ENCODE assay signal across 30 cellular contexts in genomic region chr5:142896325-142897007, GRCh38.
DNase-seq lines count a peak whose midpoint lies in the region; ATAC-seq, FAIRE-seq and TF ChIP-seq lines count a peak whose summit lies in the region.
"Had no signal": no experiment of that assay in that cellular context is flagged by ENCODE, and none has a peak within 500 bp of the region (broad histone marks: within the 10 kb centered on the region; RNA-seq: fewer than 3 reads in every experiment).

No MANE protein-coding gene starts in this region.

- dilution Hi-C loops in IMR-90 (cut with HindIII; ENCODE audit: low sequenced_read_pairs, unreplicated experiment), result loop anchor here (25.0 kb wide), 1 partner anchor 184 kb away; no protein-coding TSS in a partner anchor

- no peak overlapping the region for H3K23ac ChIP-seq in IMR-90 (ENCODE audit: low read depth, low read length)
- no peak overlapping the region for H3K23ac ChIP-seq in H1 (ENCODE audit: insufficient read length)

- H3K4me3 Mint-ChIP-seq in natural killer cell treated with Interleukin-12 subunit alpha and Interleukin-12 subunit beta and Interleukin-15 and Interleukin-18, amount 100 ng/mL, for 72 hours, result no peak overlapping the region
- H3K4me3 Mint-ChIP-seq: activated naive CD8-positive, alpha-beta T cell treated with anti-CD3 and anti-CD28 coated beads for 36 hours; dendritic cell treated with granulocyte-macrophage colony-stimulating factor and Interleukin-4, amounts not matched to agents 40 ng/mL and 50 ng/mL, for 4 days; IgD-negative memory B cell; type B pancreatic cell had no signal

- H2BK20ac ChIP-seq in IMR-90 (ENCODE audit: low read depth, low read length) (no peak overlapping the region), H1 (ENCODE audit: low read length) (no peak overlapping the region)

- no peaks in the 10 kb centered on the region for H3K23me2 ChIP-seq in H1 (ENCODE audit: low read depth, low read length)

- TF ChIP-seq POLR2A in IMR-90 (IDR thresholded peaks at IDR 0.05; ENCODE audit: low read depth, low read length) (no peak), H1 (IDR thresholded peaks at IDR 0.05; ENCODE audit: control extremely low read depth in 1 of 2, low read depth in 2 of 2, low read length in 2 of 2) (no peak)

- no peak for ATAC-seq in IMR-90 (ENCODE audit: low read depth)
- ATAC-seq in natural killer cell treated with Interleukin-12 subunit alpha and Interleukin-12 subunit beta and Interleukin-15 and Interleukin-18, amount 100 ng/mL, for 72 hours, result no peak
- no peak for ATAC-seq in GM19463 (IDR thresholded peaks at IDR 0.05; ENCODE audit: unreplicated experiment)
- no peak for ATAC-seq in HG03378 (IDR thresholded peaks at IDR 0.05; ENCODE audit: unreplicated experiment)
- ATAC-seq: left cardiac atrium had no signal

- H3K36me3 ChIP-seq in IMR-90 (ENCODE audit: control insufficient read depth, insufficient read depth, low read length) (no peaks in the 10 kb centered on the region), H1 (ENCODE audit: control insufficient read depth in 2 of 4, insufficient read depth in 4 of 4, low read length in 3 of 4) (peaks cover 0 to 3% (median 1%) of the 10 kb centered on the region in 4 experiments; a peak in 2 of 8 replicates)
- H3K36me3 ChIP-seq: BE2C, pancreas had no signal

- DNase-seq in DMS53 treated with DMSO at 0.1 percent for 48 hours (lab: John Stamatoyannopoulos, UW; ENCODE audit: unreplicated experiment), result peak; percentile 7
- DNase-seq in IMR-90, result no peak
- DNase-seq in H1 (ENCODE audit: low read depth in 1 of 2, low spot score in 2 of 2), result no peak
- DNase-seq in iPS-NIHi7 (ENCODE audit: extremely low spot score), result peak; percentile 50
- no peak for DNase-seq in natural killer cell treated with Interleukin-12 subunit alpha and Interleukin-12 subunit beta and Interleukin-15 and Interleukin-18, amount 100 ng/mL, for 72 hours (ENCODE audit: low spot score)
- no peak for DNase-seq in globus pallidus (ENCODE audit: low spot score)
- DNase-seq: ACHN; activated effector memory CD4-positive, alpha-beta T cell treated with anti-CD3 and anti-CD28 coated beads, Interleukin-2, amount 50 U/mL, for 16 hours; activated naive CD8-positive, alpha-beta T cell treated with anti-CD3 and anti-CD28 coated beads for 36 hours; activated T-cell treated with anti-CD3 and anti-CD28 coated beads for 4 hours; BE2C; caudate nucleus; DMS79 treated with DMSO at 0.1 percent for 48 hours; left cardiac atrium; NCI-H1092; NCI-H1694 treated with DMSO at 0.1 percent for 48 hours; NCI-H2171; NCI-H524 treated with DMSO at 0.1 percent for 48 hours; pancreas; spleen; T-helper 1 cell had no signal

- H3K14ac ChIP-seq in IMR-90 (replicated peaks; ENCODE audit: low read depth, low read length) (no peak overlapping the region; the same call in 1 of the 2 replicates), H1 (ENCODE audit: insufficient read length) (no peak overlapping the region)

- no CpG with 5 or more reads among the region's 2 CpGs for WGBS in IMR-90 (ENCODE audit: extremely low coverage in 2 of 2, insufficient read length in 1 of 2), 2 experiments
- WGBS in H1 (ENCODE audit: extremely low coverage in 1 of 2, insufficient coverage in 1 of 2, insufficient read length in 1 of 2, insufficient replicate concordance in 2 of 2, low coverage in 1 of 2, low lambda C conversion rate in 2 of 2, missing lambda C conversion rate in 1 of 2), 2 experiments, result 50% methylated on average over 2 of the region's 2 CpGs; no CpG with 5 or more reads in 1 of the 2 experiments

- no peaks in the 10 kb centered on the region for H3K9me3 Mint-ChIP-seq in natural killer cell treated with Interleukin-12 subunit alpha and Interleukin-12 subunit beta and Interleukin-15 and Interleukin-18, amount 100 ng/mL, for 72 hours
- H3K9me3 Mint-ChIP-seq: activated naive CD8-positive, alpha-beta T cell treated with anti-CD3 and anti-CD28 coated beads for 36 hours; dendritic cell treated with granulocyte-macrophage colony-stimulating factor and Interleukin-4, amounts not matched to agents 40 ng/mL and 50 ng/mL, for 4 days; IgD-negative memory B cell; type B pancreatic cell had no signal

- FAIRE-seq in H1 (lab: Jason Lieb, UNC), result peak; percentile 89
- FAIRE-seq: GM18507, pancreas, RCC 7860 had no signal

- H3K9me3 ChIP-seq in IMR-90 (ENCODE audit: control insufficient read depth, insufficient read depth, low read length) (no peaks in the 10 kb centered on the region), H1 (ENCODE audit: insufficient read depth in 2 of 2, low read depth in 1 of 2, low read length in 1 of 2) (no peaks in the 10 kb centered on the region)
- H3K9me3 ChIP-seq: ascending aorta, BE2C, pancreas, right atrium auricular region, spleen had no signal

- H3K4me1 ChIP-seq in IMR-90 (ENCODE audit: control insufficient read depth, insufficient read depth, low read length), result peaks cover 9% of the 10 kb centered on the region
- H3K4me1 ChIP-seq in H1 (replicated peaks in 1 of 4; ENCODE audit: control insufficient read depth in 3 of 4, insufficient read depth in 4 of 4, low read length in 3 of 4), result peaks cover 6 to 15% (median 14%) of the 10 kb centered on the region in 4 experiments
- H3K4me1 ChIP-seq: pancreas had no signal

- H4K91ac ChIP-seq in IMR-90 (ENCODE audit: insufficient read depth, low read depth, low read length) (no peak overlapping the region), H1 (replicated peaks; ENCODE audit: insufficient read length, low read length) (no peak overlapping the region)

- H4K8ac ChIP-seq in IMR-90 (ENCODE audit: low read depth in 2 of 2, low read length in 2 of 2) (no peak overlapping the region), H1 (ENCODE audit: extremely low read depth, insufficient read depth, low read length) (no peak overlapping the region)

- in situ Hi-C loops in IMR-90 (cut with MboI; ENCODE audit: low sequenced_read_pairs), result no loop called here

- TF ChIP-seq RAD21 in IMR-90 (IDR thresholded peaks at IDR 0.05; ENCODE audit: low read length), result no peak
- TF ChIP-seq RAD21 in H1 (IDR thresholded peaks at IDR 0.05 in 1 of 2, conservative IDR thresholded peaks at IDR 0.05 in 1 of 2; ENCODE audit: low read depth in 2 of 2, low read length in 2 of 2), result no peak

- no peak overlapping the region for H2AK9ac ChIP-seq in IMR-90 (replicated peaks; ENCODE audit: low read depth, low read length, poor library complexity)

- intact Hi-C loops in IMR-90 (cut with micrococcal nuclease), result no loop called here

- CTCF ChIA-PET in IMR-90 (lab: Yijun Ruan, JAX) (interaction anchor here (0.8 to 2.1 kb wide), 3 partner anchors 8 to 179 kb away, joined by 3 to 9 read pairs (median 3); no protein-coding TSS in a partner anchor), H1 (lab: Charles Lee; ENCODE audit: partially characterized antibody) (interaction anchor here (0.8 to 8.5 kb wide), 12 partner anchors 8 to 241 kb away, joined by 3 to 76 read pairs (median 6); no protein-coding TSS in a partner anchor)

- no peak overlapping the region for H3K4ac ChIP-seq in IMR-90 (ENCODE audit: low read depth, low read length)
- no peak overlapping the region for H3K4ac ChIP-seq in H1 (replicated peaks; ENCODE audit: insufficient read length, low read depth, low read length)

- H3K4me1 Mint-ChIP-seq in natural killer cell treated with Interleukin-12 subunit alpha and Interleukin-12 subunit beta and Interleukin-15 and Interleukin-18, amount 100 ng/mL, for 72 hours (ENCODE audit: low read depth in 2 of 2), result peaks cover 11 to 24% of the 10 kb centered on the region in 2 donors
- H3K4me1 Mint-ChIP-seq: IgD-negative memory B cell had no signal

- peaks cover 5% of the 10 kb centered on the region for H3K9me1 ChIP-seq in IMR-90 (ENCODE audit: insufficient read depth, low read length)

- no peaks in the 10 kb centered on the region for H4K20me1 ChIP-seq in IMR-90 (ENCODE audit: insufficient read depth, low read length)
- H4K20me1 ChIP-seq in H1 (replicated peaks in 1 of 2; ENCODE audit: control insufficient read depth in 1 of 2, insufficient read depth in 2 of 2, low read length in 2 of 2), result no peaks in the 10 kb centered on the region

- H2BK120ac ChIP-seq in IMR-90 (ENCODE audit: low read depth, low read length) (no peak overlapping the region), H1 (replicated peaks; ENCODE audit: low read depth, low read length) (peak overlapping the region; percentile 97)

- H3K18ac ChIP-seq in IMR-90 (ENCODE audit: low read depth, low read length) (no peak overlapping the region), H1 (ENCODE audit: extremely low read depth, low read length) (no peak overlapping the region)

- no peak overlapping the region for H3K27ac ChIP-seq in IMR-90 (ENCODE audit: insufficient read depth, low read length)
- H3K27ac ChIP-seq in H1 (ENCODE audit: low read depth, low read length), result peak overlapping the region; percentile 73
- H3K27ac ChIP-seq: ascending aorta, pancreas, right atrium auricular region, spleen had no signal

- no peak overlapping the region for H2AK5ac ChIP-seq in IMR-90 (ENCODE audit: low read depth, low read length)
- peak overlapping the region; percentile 96; the same call in 1 of the 2 replicates for H2AK5ac ChIP-seq in H1 (ENCODE audit: low read depth, low read length)

- no peak overlapping the region for H3K27ac Mint-ChIP-seq in natural killer cell treated with Interleukin-12 subunit alpha and Interleukin-12 subunit beta and Interleukin-15 and Interleukin-18, amount 100 ng/mL, for 72 hours
- H3K27ac Mint-ChIP-seq: activated naive CD8-positive, alpha-beta T cell treated with anti-CD3 and anti-CD28 coated beads for 36 hours; dendritic cell treated with granulocyte-macrophage colony-stimulating factor and Interleukin-4, amounts not matched to agents 40 ng/mL and 50 ng/mL, for 4 days; IgD-negative memory B cell; type B pancreatic cell had no signal

- no peak overlapping the region for H3K9ac ChIP-seq in IMR-90 (ENCODE audit: low read depth, low read length)
- peak overlapping the region in 1 of 4 experiments; percentile 34; a peak in 1 of 7 replicates for H3K9ac ChIP-seq in H1 (replicated peaks in 1 of 4; ENCODE audit: extremely low read depth in 1 of 4, low read depth in 3 of 4, low read length in 3 of 4)

- no peaks in the 10 kb centered on the region; a peak in 1 of 4 replicates for H3K79me1 ChIP-seq in IMR-90 (ENCODE audit: low read depth in 1 of 2, low read length in 2 of 2)
- no peaks in the 10 kb centered on the region; the same call in 1 of the 2 replicates for H3K79me1 ChIP-seq in H1 (ENCODE audit: low read depth, low read length)

- peak overlapping the region; percentile 92; the same call in 1 of the 2 replicates for H2BK12ac ChIP-seq in H1 (ENCODE audit: low read depth, low read length)

- H2BK15ac ChIP-seq in IMR-90 (ENCODE audit: low read depth, low read length) (0 out of 3 replicates have a peak overlapping the region, but pooled peaks have one; percentile 76), H1 (ENCODE audit: low read length) (no peak overlapping the region)

- TF ChIP-seq CTCF in IMR-90 (conservative IDR thresholded peaks at IDR 0.05; ENCODE audit: low read depth, low read length) (no peak), H1 (IDR thresholded peaks at IDR 0.05; ENCODE audit: control extremely low read depth in 1 of 3, insufficient read depth in 1 of 3, low read depth in 1 of 3, low read length in 3 of 3) (no peak)

- H3K56ac ChIP-seq in IMR-90 (ENCODE audit: extremely low read depth, insufficient read depth, low read length), result no peak overlapping the region
- H3K56ac ChIP-seq in H1 (replicated peaks; ENCODE audit: insufficient read length, low read depth, low read length), result no peak overlapping the region

- no peaks in the 10 kb centered on the region for H3K27me3 Mint-ChIP-seq in natural killer cell treated with Interleukin-12 subunit alpha and Interleukin-12 subunit beta and Interleukin-15 and Interleukin-18, amount 100 ng/mL, for 72 hours
- H3K27me3 Mint-ChIP-seq: activated naive CD8-positive, alpha-beta T cell treated with anti-CD3 and anti-CD28 coated beads for 36 hours; dendritic cell treated with granulocyte-macrophage colony-stimulating factor and Interleukin-4, amounts not matched to agents 40 ng/mL and 50 ng/mL, for 4 days; IgD-negative memory B cell; type B pancreatic cell had no signal

- H3K36me3 Mint-ChIP-seq in natural killer cell treated with Interleukin-12 subunit alpha and Interleukin-12 subunit beta and Interleukin-15 and Interleukin-18, amount 100 ng/mL, for 72 hours, result peaks cover 22% of the 10 kb centered on the region

- H2AFZ ChIP-seq in IMR-90 (replicated peaks; ENCODE audit: low read length, poor library complexity) (no peak overlapping the region), H1 (ENCODE audit: low read length) (no peak overlapping the region)

- no TSS peak for BruUV-seq in IMR-90 (replicated peaks; lab: Mats Ljungman, UMichigan)

- H2BK5ac ChIP-seq in IMR-90 (ENCODE audit: low read depth, low read length, poor library complexity, severe bottlenecking) (no peak overlapping the region), H1 (ENCODE audit: low read depth, low read length) (0 out of 2 replicates have a peak overlapping the region, but pooled peaks have one; percentile 82)

- H4K5ac ChIP-seq in IMR-90 (ENCODE audit: low read depth, low read length) (no peak overlapping the region), H1 (ENCODE audit: insufficient read length, low read depth, low read length) (peak overlapping the region; percentile 63)

- no peaks in the 10 kb centered on the region for H3K79me2 ChIP-seq in H1 (ENCODE audit: control insufficient read depth in 1 of 2, insufficient read depth in 2 of 2, low read length in 2 of 2)

- H3K27me3 ChIP-seq in IMR-90 (ENCODE audit: control insufficient read depth, insufficient read depth, low read length), result no peaks in the 10 kb centered on the region
- H3K27me3 ChIP-seq in H1 (replicated peaks in 1 of 4; ENCODE audit: control insufficient read depth in 3 of 4, extremely low read depth in 1 of 4, insufficient read depth in 3 of 4, low read length in 3 of 4), result no peaks in the 10 kb centered on the region
- H3K27me3 ChIP-seq: ascending aorta, BE2C, pancreas, right atrium auricular region, spleen had no signal

- POLR2A ChIA-PET in IMR-90 (lab: Charles Lee; ENCODE audit: unreplicated experiment), result no interaction called here
- POLR2A ChIA-PET in H1 (lab: Charles Lee; ENCODE audit: partially characterized antibody), result interaction anchor here (1.3 kb wide), 1 partner anchor 16 kb away, joined by 5 read pairs; no protein-coding TSS in a partner anchor

- H3K4me3 ChIP-seq in IMR-90 (ENCODE audit: insufficient read depth, low read depth, low read length) (no peak overlapping the region), H1 (ENCODE audit: extremely low read depth in 1 of 4, insufficient read depth in 2 of 4, low read depth in 3 of 4, low read length in 4 of 4) (peak overlapping the region in 1 of 4 experiments; percentile 28; a peak in 1 of 8 replicates)
- H3K4me3 ChIP-seq: ascending aorta, pancreas, right atrium auricular region, spleen had no signal

- H3K4me2 ChIP-seq in IMR-90 (ENCODE audit: low read depth, low read length), result no peak overlapping the region
- peak overlapping the region in 1 of 2 experiments; percentile 34; a peak in 2 of 4 replicates for H3K4me2 ChIP-seq in H1 (ENCODE audit: insufficient read depth in 1 of 2, low read depth in 2 of 2, low read length in 2 of 2)

- TF ChIP-seq EP300 in H1 (IDR thresholded peaks at IDR 0.05; ENCODE audit: borderline replicate concordance in 1 of 2, low read depth in 2 of 2, low read length in 2 of 2), result peak in 1 of 2 experiments; percentile 81; a peak in 1 of 3 replicates

Comparison
In these comparisons a context has a peak if more than half of its experiments do, and no peak if none do; other contexts are left out.
1. DNase-seq: peak in DMS53 treated with DMSO at 0.1 percent for 48 hours (single experiment) and iPS-NIHi7 (single experiment); none in IMR-90 (single experiment), H1 (0 of 2), natural killer cell treated with Interleukin-12 subunit alpha and Interleukin-12 subunit beta and Interleukin-15 and Interleukin-18, amount 100 ng/mL, for 72 hours (single experiment) and globus pallidus (single experiment).